In the genomic region with DNA sequence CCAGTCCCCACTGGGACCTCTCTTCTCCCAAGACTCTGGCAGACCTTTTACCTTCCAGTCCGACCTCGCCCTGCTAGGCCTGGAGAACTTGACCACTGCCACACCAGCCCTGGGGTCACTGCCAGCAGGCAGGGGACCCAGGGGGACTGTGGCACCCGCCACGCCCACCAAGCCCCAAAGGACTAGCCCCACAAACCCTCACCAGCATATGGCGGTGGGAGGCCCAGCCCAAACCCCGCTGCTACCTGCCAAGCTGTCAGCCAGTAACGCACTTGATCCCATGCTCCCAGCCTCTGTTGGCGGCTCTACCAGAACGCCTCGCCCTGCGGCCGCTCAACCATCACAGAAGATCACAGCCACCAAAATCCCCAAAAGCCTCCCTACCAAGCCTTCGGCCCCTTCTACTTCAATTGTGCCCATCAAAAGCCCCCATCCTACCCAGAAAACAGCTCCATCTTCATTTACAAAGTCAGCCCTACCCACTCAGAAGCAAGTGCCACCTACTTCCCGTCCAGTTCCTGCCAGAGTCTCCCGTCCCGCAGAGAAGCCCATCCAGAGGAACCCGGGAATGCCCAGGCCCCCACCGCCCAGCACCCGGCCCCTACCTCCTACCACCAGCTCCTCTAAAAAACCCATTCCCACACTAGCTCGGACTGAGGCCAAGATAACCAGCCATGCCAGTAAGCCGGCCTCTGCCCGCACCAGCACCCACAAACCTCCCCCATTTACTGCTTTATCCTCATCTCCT, we compare ENCODE assay signal across 14 cellular contexts. TPM values are rescaled to one million over a fixed set of nuclear protein-coding genes. Genes with fewer than 3 reads are reported as not detected.
DNase-seq lines count a peak whose midpoint lies in the region; ATAC-seq and TF ChIP-seq lines count a peak whose summit lies in the region.
"Had no signal": no experiment of that assay in that cellular context is flagged by ENCODE, and none has a peak within 500 bp of the region (broad histone marks: within the 10 kb centered on the region; RNA-seq: fewer than 3 reads in every experiment).

No MANE protein-coding gene starts in this region.

- DNase-seq in A673 (ENCODE audit: low spot score) (no peak), Calu3 (no peak), endodermal cell (no peak), posterior vena cava (ENCODE audit: low spot score) (peak; percentile 75), iPS-NIHi11 (ENCODE audit: low spot score) (no peak)
- no peak for DNase-seq in activated T-helper 2 cell treated with anti-CD3 and anti-CD28 coated beads, Interferon-gamma antibody, Interleukin-2, Interleukin-4, amounts not matched to agents 10 μg/mL and 5 μg/mL and 100 μg/mL, durations not matched to agents 14 hours and 24 hours and 36 hours (ENCODE audit: low spot score)
- DNase-seq: CD4-positive, CD25-positive, alpha-beta regulatory T cell; NCI-H1417 treated with DMSO at 0.1 percent for 48 hours; NCI-H1930; NCI-H2171; NCI-H748 treated with DMSO at 0.1 percent for 48 hours; PC-3 had no signal

- no peaks in the 10 kb centered on the region for H3K4me1 ChIP-seq in A673 (ENCODE audit: insufficient read depth, low read length, poor library complexity, severe bottlenecking)
- H3K4me1 ChIP-seq in endodermal cell (ENCODE audit: control insufficient read depth, insufficient read depth, low read length) = peaks cover 7% of the 10 kb centered on the region

- no peaks in the 10 kb centered on the region for H3K9me3 Mint-ChIP-seq in Calu3 (ENCODE audit: low read depth, unreplicated experiment)
- H3K9me3 Mint-ChIP-seq in endodermal cell = no peaks in the 10 kb centered on the region
- H3K9me3 Mint-ChIP-seq in activated T-helper 2 cell treated with anti-CD3 and anti-CD28 coated beads, Interferon-gamma antibody, Interleukin-2, Interleukin-4, amounts not matched to agents 10 μg/mL and 5 μg/mL and 100 μg/mL, durations not matched to agents 14 hours and 24 hours and 36 hours = no peaks in the 10 kb centered on the region
- H3K9me3 Mint-ChIP-seq: CD4-positive, CD25-positive, alpha-beta regulatory T cell had no signal

- BruUV-seq in A673 (replicated peaks; lab: Mats Ljungman, UMichigan) (TSS peak; percentile 47), Calu3 (replicated peaks; lab: Mats Ljungman, UMichigan) (TSS peak; percentile 70)

- H3K9me3 ChIP-seq in A673 (ENCODE audit: low read depth, low read length, poor library complexity, severe bottlenecking) = no peaks in the 10 kb centered on the region
- H3K9me3 ChIP-seq in endodermal cell (ENCODE audit: control insufficient read depth, low read length) = no peaks in the 10 kb centered on the region
- H3K9me3 ChIP-seq: A549 had no signal

- H3K36me3 Mint-ChIP-seq in Calu3 (ENCODE audit: insufficient read depth, unreplicated experiment) = no peaks in the 10 kb centered on the region
- H3K36me3 Mint-ChIP-seq in endodermal cell (ENCODE audit: low read depth) = peaks cover 27% of the 10 kb centered on the region
- no peaks in the 10 kb centered on the region for H3K36me3 Mint-ChIP-seq in activated T-helper 2 cell treated with anti-CD3 and anti-CD28 coated beads, Interferon-gamma antibody, Interleukin-2, Interleukin-4, amounts not matched to agents 10 μg/mL and 5 μg/mL and 100 μg/mL, durations not matched to agents 14 hours and 24 hours and 36 hours (ENCODE audit: low read depth)
- H3K36me3 Mint-ChIP-seq: CD4-positive, CD25-positive, alpha-beta regulatory T cell had no signal

- POLR2A ChIA-PET in A673 (lab: Charles Lee; ENCODE audit: low non-redundant PET) = no interaction called here

- H3K4me3 Mint-ChIP-seq in Calu3 (ENCODE audit: low read depth, unreplicated experiment) = no peak overlapping the region
- H3K4me3 Mint-ChIP-seq in endodermal cell = no peak overlapping the region
- no peak overlapping the region for H3K4me3 Mint-ChIP-seq in activated T-helper 2 cell treated with anti-CD3 and anti-CD28 coated beads, Interferon-gamma antibody, Interleukin-2, Interleukin-4, amounts not matched to agents 10 μg/mL and 5 μg/mL and 100 μg/mL, durations not matched to agents 14 hours and 24 hours and 36 hours (ENCODE audit: low read depth)
- H3K4me3 Mint-ChIP-seq: CD4-positive, CD25-positive, alpha-beta regulatory T cell had no signal

- CTCF ChIA-PET in A673 (lab: Charles Lee) (no interaction called here), Calu3 (lab: Charles Lee) (no interaction called here)

- H3K27me3 Mint-ChIP-seq in Calu3 (ENCODE audit: unreplicated experiment) (no peaks in the 10 kb centered on the region), endodermal cell (ENCODE audit: insufficient read depth) (no peaks in the 10 kb centered on the region)
- H3K27me3 Mint-ChIP-seq in activated T-helper 2 cell treated with anti-CD3 and anti-CD28 coated beads, Interferon-gamma antibody, Interleukin-2, Interleukin-4, amounts not matched to agents 10 μg/mL and 5 μg/mL and 100 μg/mL, durations not matched to agents 14 hours and 24 hours and 36 hours (ENCODE audit: low read depth) = peaks cover 2% of the 10 kb centered on the region

- no peaks in the 10 kb centered on the region for H3K4me1 Mint-ChIP-seq in Calu3 (ENCODE audit: low read depth, unreplicated experiment)
- H3K4me1 Mint-ChIP-seq in endodermal cell = peaks cover 7% of the 10 kb centered on the region
- H3K4me1 Mint-ChIP-seq in activated T-helper 2 cell treated with anti-CD3 and anti-CD28 coated beads, Interferon-gamma antibody, Interleukin-2, Interleukin-4, amounts not matched to agents 10 μg/mL and 5 μg/mL and 100 μg/mL, durations not matched to agents 14 hours and 24 hours and 36 hours (ENCODE audit: low read depth) = no peaks in the 10 kb centered on the region
- H3K4me1 Mint-ChIP-seq: CD4-positive, CD25-positive, alpha-beta regulatory T cell had no signal

- no peak overlapping the region for H3K9ac ChIP-seq in endodermal cell (ENCODE audit: extremely low read depth, low read length, poor library complexity, severe bottlenecking)

- H3K36me3 ChIP-seq in A673 (ENCODE audit: insufficient read depth, low read length, poor library complexity, severe bottlenecking) = no peaks in the 10 kb centered on the region
- H3K36me3 ChIP-seq in endodermal cell (ENCODE audit: control insufficient read depth, insufficient read depth, low read length) = peaks cover 70% of the 10 kb centered on the region

- H3K27ac ChIP-seq in A673 (ENCODE audit: low read depth, low read length, poor library complexity, severe bottlenecking) = no peak overlapping the region
- no peak overlapping the region for H3K27ac ChIP-seq in endodermal cell (ENCODE audit: low read depth, low read length)
- H3K27ac ChIP-seq: A549 had no signal

- no peak for ATAC-seq in HG03378 (IDR thresholded peaks at IDR 0.05; ENCODE audit: unreplicated experiment)
- ATAC-seq: A549, PC-3 had no signal

- 92 to 98% methylated on average over 12 to 22 of the region's 22 CpGs for WGBS in endodermal cell (ENCODE audit: insufficient coverage in 1 of 2, insufficient read length in 1 of 2), 2 experiments

- H3K27ac Mint-ChIP-seq in Calu3 (ENCODE audit: unreplicated experiment) = no peak overlapping the region
- H3K27ac Mint-ChIP-seq in endodermal cell = peak overlapping the region; percentile 58
- no peak overlapping the region for H3K27ac Mint-ChIP-seq in activated T-helper 2 cell treated with anti-CD3 and anti-CD28 coated beads, Interferon-gamma antibody, Interleukin-2, Interleukin-4, amounts not matched to agents 10 μg/mL and 5 μg/mL and 100 μg/mL, durations not matched to agents 14 hours and 24 hours and 36 hours
- H3K27ac Mint-ChIP-seq: CD4-positive, CD25-positive, alpha-beta regulatory T cell had no signal

- intact Hi-C loops in A673 (cut with micrococcal nuclease; ENCODE audit: unreplicated experiment) (no loop called here), Calu3 (cut with micrococcal nuclease; ENCODE audit: unreplicated experiment) (no loop called here), posterior vena cava (cut with DNase I) (no loop called here)
- intact Hi-C loops in activated T-helper 2 cell treated with anti-CD3 and anti-CD28 coated beads, Interferon-gamma antibody, Interleukin-2, Interleukin-4, amounts not matched to agents 10 μg/mL and 5 μg/mL and 100 μg/mL, durations not matched to agents 14 hours and 24 hours and 36 hours (cut with micrococcal nuclease) = no loop called here

- H3K27me3 ChIP-seq in A673 (replicated peaks; ENCODE audit: insufficient read depth, low read depth, low read length, poor library complexity) = no peaks in the 10 kb centered on the region
- H3K27me3 ChIP-seq in endodermal cell (ENCODE audit: control insufficient read depth, insufficient read depth, low read length, poor library complexity, severe bottlenecking) = no peaks in the 10 kb centered on the region

- no peak overlapping the region for H3K4me3 ChIP-seq in A673 (ENCODE audit: low read depth, low read length, poor library complexity, severe bottlenecking)
- no peak overlapping the region for H3K4me3 ChIP-seq in endodermal cell (ENCODE audit: low read length)
- H3K4me3 ChIP-seq: A549 had no signal

- TF ChIP-seq CTCF in A673 (conservative IDR thresholded peaks at IDR 0.05; ENCODE audit: low read depth, low read length) (no peak), Calu3 (IDR thresholded peaks at IDR 0.05; ENCODE audit: unreplicated experiment) (no peak), endodermal cell (conservative IDR thresholded peaks at IDR 0.05) (no peak)

RNA-seq across cellular contexts. Expression of gene COL27A1, which starts 13.1 kb away (rescaled TPM):
- total RNA-seq in A673 (2021) (37.0 and 37.6 TPM in 2 replicates), Calu3 (2022) (20.1 and 21.4 TPM in 2 replicates), endodermal cell (10 to 100 TPM; 43.8 to 69.5 TPM), posterior vena cava (1 to 10 TPM; 6.7 to 8.1 TPM)
- 27.0 TPM for polyA plus RNA-seq in endodermal cell (2013, experiment 1 of 2)
- 29.4 TPM for polyA plus RNA-seq in endodermal cell (2013, experiment 2 of 2)
- total RNA-seq in activated T-helper 2 cell treated with anti-CD3 and anti-CD28 coated beads, Interferon-gamma antibody, Interleukin-2, Interleukin-4, amounts not matched to agents 10 μg/mL and 5 μg/mL and 100 μg/mL, durations not matched to agents 14 hours and 24 hours and 36 hours = 3.7 and 4.1 TPM in 2 replicates
- polyA plus RNA-seq: CD4-positive, CD25-positive, alpha-beta regulatory T cell had no signal
